ENCODE assay signal across 26 cellular contexts in genomic region chrX:30183554-30183953, GRCh38. TPM values are rescaled to one million over a fixed set of nuclear protein-coding genes. Genes with fewer than 3 reads are reported as not detected.
"Had no signal": no experiment of that assay in that cellular context is flagged by ENCODE, and none has a peak within 500 bp of the region (broad histone marks: within the 10 kb centered on the region; RNA-seq: fewer than 3 reads in every experiment).

No MANE protein-coding gene starts in this region.

- H3K27me3 Mint-ChIP-seq: activated CD4-positive, alpha-beta T cell treated with anti-CD3 and anti-CD28 coated beads, Interleukin-2, amount 10 ng/mL, durations not matched to agents 7 days and 5 days had no signal

- H3K4me1 Mint-ChIP-seq: activated CD4-positive, alpha-beta T cell treated with anti-CD3 and anti-CD28 coated beads, Interleukin-2, amount 10 ng/mL, durations not matched to agents 7 days and 5 days had no signal

- H3K4me3 Mint-ChIP-seq: activated CD4-positive, alpha-beta memory T cell treated with anti-CD3 and anti-CD28 coated beads for 36 hours; activated CD4-positive, alpha-beta T cell treated with anti-CD3 and anti-CD28 coated beads, Interleukin-2, amount 10 ng/mL, durations not matched to agents 7 days and 5 days; activated naive CD4-positive, alpha-beta T cell treated with anti-CD3 and anti-CD28 coated beads for 36 hours; activated naive CD8-positive, alpha-beta T cell; activated T-cell treated with anti-CD3 and anti-CD28 coated beads, Interleukin-2, amount 50 U/mL, for 4 hours had no signal

- H3K27ac ChIP-seq: brain microvascular endothelial cell, cardiac muscle cell, VCaP had no signal

- DNase-seq: activated CD4-positive, alpha-beta memory T cell treated with anti-CD3 and anti-CD28 coated beads for 36 hours; activated CD4-positive, alpha-beta T cell treated with anti-CD3 and anti-CD28 coated beads, Interleukin-2, amount 10 ng/mL, durations not matched to agents 7 days and 5 days; activated CD4-positive, CD25-positive, alpha-beta regulatory T cell; activated CD8-positive, alpha-beta memory T cell treated with anti-CD3 and anti-CD28 coated beads for 24 hours; activated gamma-delta T cell; activated naive CD4-positive, alpha-beta T cell treated with anti-CD3 and anti-CD28 coated beads for 36 hours; activated T-cell treated with anti-CD3 and anti-CD28 coated beads, Interleukin-2, amount 50 U/mL, for 4 hours; brain microvascular endothelial cell; cerebellar nuclear complex; MM.1S; NCI-H1105 treated with DMSO at 0.1 percent for 48 hours; NCI-H146; NCI-H187 treated with DMSO at 0.1 percent for 48 hours; NCI-H2081 treated with DMSO at 0.1 percent for 48 hours; NCI-H446; NCI-H524; PC-3; SHP77 treated with DMSO at 0.1 percent for 48 hours; T-helper 1 cell had no signal

- H3K36me3 ChIP-seq: brain microvascular endothelial cell, cardiac muscle cell had no signal

- FAIRE-seq: RCC 7860 had no signal

- H3K4me3 ChIP-seq: cardiac muscle cell had no signal

- H3K27me3 ChIP-seq: brain microvascular endothelial cell, cardiac muscle cell had no signal

- H3K9me3 Mint-ChIP-seq: activated CD4-positive, alpha-beta memory T cell treated with anti-CD3 and anti-CD28 coated beads for 36 hours; activated CD4-positive, alpha-beta T cell treated with anti-CD3 and anti-CD28 coated beads, Interleukin-2, amount 10 ng/mL, durations not matched to agents 7 days and 5 days; activated naive CD4-positive, alpha-beta T cell treated with anti-CD3 and anti-CD28 coated beads for 36 hours; activated T-cell treated with anti-CD3 and anti-CD28 coated beads, Interleukin-2, amount 50 U/mL, for 4 hours had no signal

- H3K36me3 Mint-ChIP-seq: activated CD4-positive, alpha-beta memory T cell treated with anti-CD3 and anti-CD28 coated beads for 36 hours; activated naive CD8-positive, alpha-beta T cell had no signal

- ATAC-seq: activated T-cell treated with anti-CD3 and anti-CD28 coated beads, Interleukin-2, amount 50 U/mL, for 4 hours; PC-3 had no signal

- H3K27ac Mint-ChIP-seq: activated CD4-positive, alpha-beta memory T cell treated with anti-CD3 and anti-CD28 coated beads for 36 hours; activated CD4-positive, alpha-beta T cell treated with anti-CD3 and anti-CD28 coated beads, Interleukin-2, amount 10 ng/mL, durations not matched to agents 7 days and 5 days; activated naive CD4-positive, alpha-beta T cell treated with anti-CD3 and anti-CD28 coated beads for 36 hours; activated naive CD8-positive, alpha-beta T cell had no signal

RNA-seq across cellular contexts. Expression of gene MAGEB2, which starts 31.8 kb away (rescaled TPM):
- total RNA-seq: activated CD4-positive, alpha-beta memory T cell treated with anti-CD3 and anti-CD28 coated beads for 36 hours; activated CD4-positive, alpha-beta T cell treated with anti-CD3 and anti-CD28 coated beads, Interleukin-2, amount 10 ng/mL, durations not matched to agents 7 days and 5 days; activated naive CD4-positive, alpha-beta T cell treated with anti-CD3 and anti-CD28 coated beads for 36 hours; cardiac muscle cell; PC-3; T-helper 2 cell treated with Interferon-gamma antibody and Interleukin-4, amounts not matched to agents 100 ng/mL and 5 ng/mL, for 36 hours had no signal
- polyA plus RNA-seq: adipose tissue, cardiac muscle cell had no signal

RNA-seq across cellular contexts. Expression of gene MAGEB3, which starts 46.9 kb away (rescaled TPM):
- total RNA-seq: activated CD4-positive, alpha-beta memory T cell treated with anti-CD3 and anti-CD28 coated beads for 36 hours; activated CD4-positive, alpha-beta T cell treated with anti-CD3 and anti-CD28 coated beads, Interleukin-2, amount 10 ng/mL, durations not matched to agents 7 days and 5 days; activated naive CD4-positive, alpha-beta T cell treated with anti-CD3 and anti-CD28 coated beads for 36 hours; activated T-cell treated with anti-CD3 and anti-CD28 coated beads, Interleukin-2, amount 50 U/mL, for 4 hours; cardiac muscle cell; PC-3; SK-MEL-5; T-helper 2 cell treated with Interferon-gamma antibody and Interleukin-4, amounts not matched to agents 100 ng/mL and 5 ng/mL, for 36 hours had no signal
- polyA plus RNA-seq: adipose tissue, cardiac muscle cell had no signal

RNA-seq across cellular contexts. Expression of gene MAGEB4, which starts 58.2 kb away (rescaled TPM):
- total RNA-seq: activated CD4-positive, alpha-beta memory T cell treated with anti-CD3 and anti-CD28 coated beads for 36 hours; activated CD4-positive, alpha-beta T cell treated with anti-CD3 and anti-CD28 coated beads, Interleukin-2, amount 10 ng/mL, durations not matched to agents 7 days and 5 days; activated naive CD4-positive, alpha-beta T cell treated with anti-CD3 and anti-CD28 coated beads for 36 hours; activated T-cell treated with anti-CD3 and anti-CD28 coated beads, Interleukin-2, amount 50 U/mL, for 4 hours; cardiac muscle cell; PC-3; SK-MEL-5; T-helper 2 cell treated with Interferon-gamma antibody and Interleukin-4, amounts not matched to agents 100 ng/mL and 5 ng/mL, for 36 hours had no signal
- polyA plus RNA-seq: adipose tissue, cardiac muscle cell had no signal
